In the genomic region with DNA sequence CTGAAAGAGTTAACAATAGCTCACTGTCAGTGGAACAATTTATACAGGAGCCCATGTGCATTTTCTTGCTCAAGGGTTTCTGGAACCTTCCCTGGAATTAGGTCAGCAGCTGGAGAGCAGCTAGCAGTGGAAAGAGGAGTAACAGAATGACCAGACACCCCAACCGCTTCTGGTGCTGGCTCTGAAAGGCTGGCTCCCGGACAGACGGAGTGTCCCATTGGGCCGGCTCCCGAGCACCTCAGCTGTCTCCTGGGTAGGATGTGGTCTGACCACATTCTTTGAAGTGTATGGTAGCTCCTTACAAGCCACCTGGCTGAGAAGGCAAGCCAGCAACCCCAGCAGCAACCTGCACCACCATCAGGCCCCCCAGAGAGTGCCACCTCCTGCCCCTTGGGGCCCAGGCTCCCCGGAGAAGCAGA, we compare ENCODE assay signal across 10 cellular contexts. TPM values are rescaled to one million over a fixed set of nuclear protein-coding genes. Genes with fewer than 3 reads are reported as not detected.
DNase-seq lines count a peak whose midpoint lies in the region; ATAC-seq and TF ChIP-seq lines count a peak whose summit lies in the region.
"Had no signal": no experiment of that assay in that cellular context is flagged by ENCODE, and none has a peak within 500 bp of the region (broad histone marks: within the 10 kb centered on the region; RNA-seq: fewer than 3 reads in every experiment).

No MANE protein-coding gene starts in this region.

- H3K9me3 ChIP-seq in gastroesophageal sphincter: no peaks in the 10 kb centered on the region
- H3K9me3 ChIP-seq: body of pancreas, testis had no signal

- H3K27ac ChIP-seq in gastroesophageal sphincter: no peak overlapping the region
- H3K27ac ChIP-seq: body of pancreas, testis had no signal

- no peak for TF ChIP-seq POLR2A in gastroesophageal sphincter (IDR thresholded peaks at IDR 0.05)

- H3K4me3 Mint-ChIP-seq in chondrocyte (ENCODE audit: unreplicated experiment): no peak overlapping the region

- no peaks in the 10 kb centered on the region for H3K27me3 ChIP-seq in gastroesophageal sphincter
- H3K27me3 ChIP-seq: body of pancreas, testis had no signal

- H3K4me1 Mint-ChIP-seq in chondrocyte (ENCODE audit: low read depth): peaks cover 19% of the 10 kb centered on the region

- no peaks in the 10 kb centered on the region for H3K36me3 ChIP-seq in gastroesophageal sphincter

- ATAC-seq in GM21360 (IDR thresholded peaks at IDR 0.05; ENCODE audit: unreplicated experiment) (peak; percentile 71), HG03378 (IDR thresholded peaks at IDR 0.05; ENCODE audit: unreplicated experiment) (peak; percentile 84), gastroesophageal sphincter (no peak), HG03565 (IDR thresholded peaks at IDR 0.05; ENCODE audit: unreplicated experiment) (no peak)
- ATAC-seq: body of pancreas had no signal

- peaks cover 0 to 35% (median 3%) of the 10 kb centered on the region in 3 donors for H3K4me1 ChIP-seq in gastroesophageal sphincter

- peak; percentile 36 for DNase-seq in GM13976 (ENCODE audit: low spot score)
- peak; percentile 26 for DNase-seq in iPS-NIHi11 (ENCODE audit: low spot score)
- DNase-seq in kidney tubule cell (ENCODE audit: low spot score): no peak
- no peak for DNase-seq in chondrocyte (ENCODE audit: low spot score)
- DNase-seq: testis had no signal

- no peak for TF ChIP-seq EP300 in gastroesophageal sphincter (IDR thresholded peaks at IDR 0.05)

- no peaks in the 10 kb centered on the region for H3K9me3 Mint-ChIP-seq in chondrocyte (ENCODE audit: low read depth)

- H3K27ac Mint-ChIP-seq in chondrocyte (ENCODE audit: unreplicated experiment): no peak overlapping the region

- in situ Hi-C loops in GM13976 (cut with MboI; ENCODE audit: low sequenced_read_pairs, unreplicated experiment): no loop called here

- no peaks in the 10 kb centered on the region for H3K27me3 Mint-ChIP-seq in chondrocyte (ENCODE audit: low read depth)

- 61 to 88% methylated on average over 2 to 5 of the region's 6 CpGs for WGBS in gastroesophageal sphincter (ENCODE audit: low coverage in 1 of 2), 2 donors

- H3K36me3 Mint-ChIP-seq in chondrocyte (ENCODE audit: low read depth): no peaks in the 10 kb centered on the region

- TF ChIP-seq CTCF in GM13976 (IDR thresholded peaks at IDR 0.05; ENCODE audit: borderline replicate concordance, control extremely low read depth, extremely low read depth, insufficient read depth, missing control alignments) (no peak), gastroesophageal sphincter (IDR thresholded peaks at IDR 0.05) (no peak), chondrocyte (IDR thresholded peaks at IDR 0.05) (no peak)

- no peak overlapping the region for H3K4me3 ChIP-seq in gastroesophageal sphincter
- H3K4me3 ChIP-seq: body of pancreas, testis had no signal

RNA-seq across cellular contexts. Expression of gene ABTB2, which starts 44.7 kb away (rescaled TPM):
- 10 to 100 TPM in 1 of 4 donors, 1 to 10 TPM in 3; 4.1 to 11.0 (median 7.5) TPM for total RNA-seq in gastroesophageal sphincter
- 2.2 to 3.1 TPM (median 3.1 TPM) in 3 replicates for total RNA-seq in chondrocyte

Comparison
In these comparisons a context has a peak if more than half of its experiments do, and no peak if none do; other contexts are left out.
1. DNase-seq: peak in GM13976 (single experiment) and iPS-NIHi11 (single experiment); none in kidney tubule cell (single experiment) and chondrocyte (single experiment).
2. ATAC-seq: peak in GM21360 (single experiment) and HG03378 (single experiment); none in gastroesophageal sphincter (single experiment) and HG03565 (single experiment).